10 cellular contexts compared by ENCODE assay signal in genomic region chr10:33193867-33194521, GRCh38.
DNase-seq lines count a peak whose midpoint lies in the region; ATAC-seq and TF ChIP-seq lines count a peak whose summit lies in the region.
"Had no signal": no experiment of that assay in that cellular context is flagged by ENCODE, and none has a peak within 500 bp of the region (broad histone marks: within the 10 kb centered on the region; RNA-seq: fewer than 3 reads in every experiment).

No MANE protein-coding gene starts in this region.

- no peaks in the 10 kb centered on the region for H3K9me3 Mint-ChIP-seq in osteocyte (ENCODE audit: unreplicated experiment)
- H3K9me3 Mint-ChIP-seq: activated naive CD8-positive, alpha-beta T cell treated with anti-CD3 and anti-CD28 coated beads, Interleukin-2, amount 50 U/mL, for 24 hours; CD8-positive, alpha-beta memory T cell had no signal

- H4K20me1 ChIP-seq in BLaER1 treated with 17β-estradiol and CSF1 and Interleukin-3, amounts not matched to agents 10 nM and 100 nM = peaks cover 0 to 94% (median 0%) of the 10 kb centered on the region in 11 experiments; a peak in 4 of 22 replicates

- H3K4me2 ChIP-seq in BLaER1 treated with 17β-estradiol and CSF1 and Interleukin-3, amounts not matched to agents 10 nM and 100 nM = peak overlapping the region in 10 of 11 experiments; percentile 2 to 64 (median 43); a peak in 16 of 22 replicates

- peak overlapping the region; percentile 91 for H3K27ac Mint-ChIP-seq in osteocyte (ENCODE audit: unreplicated experiment)
- H3K27ac Mint-ChIP-seq: activated naive CD8-positive, alpha-beta T cell treated with anti-CD3 and anti-CD28 coated beads, Interleukin-2, amount 50 U/mL, for 24 hours had no signal

- peaks cover 55% of the 10 kb centered on the region for H3K4me1 Mint-ChIP-seq in osteocyte (ENCODE audit: unreplicated experiment)

- H3K9me3 ChIP-seq in BLaER1 treated with 17β-estradiol and CSF1 and Interleukin-3, amounts not matched to agents 10 nM and 100 nM (replicated peaks in 1 of 11) = no peaks in the 10 kb centered on the region
- H3K9me3 ChIP-seq in WERI-Rb-1 (ENCODE audit: severe bottlenecking) = no peaks in the 10 kb centered on the region

- peaks cover 23 to 73% (median 50%) of the 10 kb centered on the region in 10 experiments for H3K4me1 ChIP-seq in BLaER1 treated with 17β-estradiol and CSF1 and Interleukin-3, amounts not matched to agents 10 nM and 100 nM

- no peak overlapping the region for H3K4me3 Mint-ChIP-seq in osteocyte (ENCODE audit: unreplicated experiment)
- H3K4me3 Mint-ChIP-seq: activated naive CD8-positive, alpha-beta T cell treated with anti-CD3 and anti-CD28 coated beads, Interleukin-2, amount 50 U/mL, for 24 hours had no signal

- no peak overlapping the region for H3K4me3 ChIP-seq in BLaER1 treated with 17β-estradiol and CSF1 and Interleukin-3, amounts not matched to agents 10 nM and 100 nM
- no peak overlapping the region for H3K4me3 ChIP-seq in WERI-Rb-1 (ENCODE audit: low read depth, low read length)

- H3K36me3 ChIP-seq in BLaER1 treated with 17β-estradiol and CSF1 and Interleukin-3, amounts not matched to agents 10 nM and 100 nM = peaks cover 0 to 92% (median 0%) of the 10 kb centered on the region in 11 experiments; a peak in 5 of 22 replicates
- H3K36me3 ChIP-seq in WERI-Rb-1 = no peaks in the 10 kb centered on the region

- no peak for ATAC-seq in HG03025 (IDR thresholded peaks at IDR 0.05; ENCODE audit: low FRiP score, unreplicated experiment)

- H3K9ac ChIP-seq in BLaER1 treated with 17β-estradiol and CSF1 and Interleukin-3, amounts not matched to agents 10 nM and 100 nM = no peak overlapping the region

- TF ChIP-seq CTCF in RWPE1 (conservative IDR thresholded peaks at IDR 0.05; ENCODE audit: low read depth) (no peak), osteocyte (IDR thresholded peaks at IDR 0.05) (no peak), WERI-Rb-1 (IDR thresholded peaks at IDR 0.05; ENCODE audit: low read depth, low read length) (no peak)

- H3K27ac ChIP-seq in BLaER1 treated with 17β-estradiol and CSF1 and Interleukin-3, amounts not matched to agents 10 nM and 100 nM = peak overlapping the region in 5 of 11 experiments; percentile 27 to 58 (median 41); a peak in 10 of 22 replicates
- H3K27ac ChIP-seq in RWPE1 = no peak overlapping the region
- no peak overlapping the region for H3K27ac ChIP-seq in WERI-Rb-1

- DNase-seq in RWPE1 (ENCODE audit: low spot score) (peak; percentile 64), fibroblast of peridontal ligament (ENCODE audit: extremely low read depth) (peak; percentile 84), osteocyte (ENCODE audit: extremely low spot score, unreplicated experiment) (no peak), WERI-Rb-1 (no peak), GM19238 (ENCODE audit: insufficient read length, low spot score) (no peak)
- no peak for DNase-seq in activated CD4-positive, CD25-positive, alpha-beta regulatory T cell (lab: John Stamatoyannopoulos, UW)

- CTCF ChIA-PET in RWPE1 (lab: Yijun Ruan, JAX) = interaction anchor here (0.6 to 1.7 kb wide), 7 partner anchors 12 to 179 kb away, joined by 3 to 7 read pairs (median 3); no protein-coding TSS in a partner anchor

- peaks cover 58% of the 10 kb centered on the region for H3K36me3 Mint-ChIP-seq in osteocyte (ENCODE audit: unreplicated experiment)
- H3K36me3 Mint-ChIP-seq: CD8-positive, alpha-beta memory T cell had no signal

- H3K27me3 ChIP-seq in BLaER1 treated with 17β-estradiol and CSF1 and Interleukin-3, amounts not matched to agents 10 nM and 100 nM = no peaks in the 10 kb centered on the region
- no peaks in the 10 kb centered on the region for H3K27me3 ChIP-seq in WERI-Rb-1 (ENCODE audit: insufficient read depth, low read depth, severe bottlenecking)

- no peaks in the 10 kb centered on the region for H3K27me3 Mint-ChIP-seq in osteocyte (ENCODE audit: unreplicated experiment)

- POLR2A ChIA-PET in RWPE1 (lab: Yijun Ruan, JAX; ENCODE audit: low non-redundant PET) = no interaction called here

Comparison
In these comparisons a context has a peak if more than half of its experiments do, and no peak if none do; other contexts are left out.
1. DNase-seq: peak in RWPE1 (single experiment) and fibroblast of peridontal ligament (single experiment); none in osteocyte (single experiment), activated CD4-positive, CD25-positive, alpha-beta regulatory T cell (0 of 4), WERI-Rb-1 (single experiment) and GM19238 (single experiment).